Comparison of ENCODE assay signal across 8 cellular contexts in genomic region chr1:21659099-21659923, GRCh38. TPM values are rescaled to one million over a fixed set of nuclear protein-coding genes. Genes with fewer than 3 reads are reported as not detected.
DNase-seq lines count a peak whose midpoint lies in the region; ATAC-seq and TF ChIP-seq lines count a peak whose summit lies in the region.

No MANE protein-coding gene starts in this region.

- TF ChIP-seq CTCF in Peyer's patch (IDR thresholded peaks at IDR 0.05) (peak; percentile 56 to 98 (median 94)), fibroblast of pulmonary artery (IDR thresholded peaks at IDR 0.05; ENCODE audit: low read length, missing control alignments) (peak; percentile 68), neural progenitor cell (IDR thresholded peaks at IDR 0.05) (peak; percentile 89)

- H3K9me3 ChIP-seq in Peyer's patch = no peaks in the 10 kb centered on the region
- no peaks in the 10 kb centered on the region for H3K9me3 ChIP-seq in neural progenitor cell (ENCODE audit: low read depth)

- no peaks in the 10 kb centered on the region for H3K36me3 Mint-ChIP-seq in activated T-helper 1 cell treated with anti-CD3 and anti-CD28 coated beads, Interleukin-12 subunit alpha, Interleukin-12 subunit beta, Interleukin-2, Interleukin-4 antibody, amounts not matched to agents 30 ng/mL and 10 ng/mL and 1 ng/mL, durations not matched to agents 14 hours and 24 hours and 36 hours (ENCODE audit: low read depth)
- H3K36me3 Mint-ChIP-seq in neural progenitor cell = no peaks in the 10 kb centered on the region

- H3K4me1 Mint-ChIP-seq in activated T-helper 1 cell treated with anti-CD3 and anti-CD28 coated beads, Interleukin-12 subunit alpha, Interleukin-12 subunit beta, Interleukin-2, Interleukin-4 antibody, amounts not matched to agents 30 ng/mL and 10 ng/mL and 1 ng/mL, durations not matched to agents 14 hours and 24 hours and 36 hours (ENCODE audit: low read depth) = no peaks in the 10 kb centered on the region
- H3K4me1 Mint-ChIP-seq in neural progenitor cell = peaks cover 4% of the 10 kb centered on the region
- peaks cover 19% of the 10 kb centered on the region for H3K4me1 Mint-ChIP-seq in stimulated activated naive CD8-positive, alpha-beta T cell treated with anti-CD3 and anti-CD28 coated beads, Interleukin-15, amount 100 ng/mL, for 72 hours

- TF ChIP-seq POLR2A in Peyer's patch (IDR thresholded peaks at IDR 0.05) = no peak

- no peaks in the 10 kb centered on the region for H3K79me2 ChIP-seq in neural progenitor cell (ENCODE audit: low read depth)

- H3K27me3 Mint-ChIP-seq in activated T-helper 1 cell treated with anti-CD3 and anti-CD28 coated beads, Interleukin-12 subunit alpha, Interleukin-12 subunit beta, Interleukin-2, Interleukin-4 antibody, amounts not matched to agents 30 ng/mL and 10 ng/mL and 1 ng/mL, durations not matched to agents 14 hours and 24 hours and 36 hours (ENCODE audit: insufficient read depth) = peaks cover 34% of the 10 kb centered on the region
- peaks cover 26% of the 10 kb centered on the region for H3K27me3 Mint-ChIP-seq in neural progenitor cell (ENCODE audit: insufficient read depth, low read depth)
- peaks cover 45% of the 10 kb centered on the region for H3K27me3 Mint-ChIP-seq in stimulated activated naive CD8-positive, alpha-beta T cell treated with anti-CD3 and anti-CD28 coated beads, Interleukin-15, amount 100 ng/mL, for 72 hours

- H3K27ac ChIP-seq in Peyer's patch = no peak overlapping the region
- H3K27ac ChIP-seq in neural progenitor cell = no peak overlapping the region

- peaks cover 7% of the 10 kb centered on the region for H3F3A ChIP-seq in neural progenitor cell (ENCODE audit: low read depth)

- in situ Hi-C loops in KBM-7 (cut with MboI; ENCODE audit: low pct_unique_long_range_greater_than_20kb, low sequenced_read_pairs) = no loop called here

- peak overlapping the region; percentile 95 for H3K4me2 ChIP-seq in neural progenitor cell

- H3K4me3 ChIP-seq in Peyer's patch = peak overlapping the region in 1 of 4 donors; percentile 24
- H3K4me3 ChIP-seq in fibroblast of pulmonary artery (replicated peaks; ENCODE audit: low read depth, low read length) = no peak overlapping the region
- H3K4me3 ChIP-seq in neural progenitor cell = peak overlapping the region; percentile 53

- H3K9me3 Mint-ChIP-seq in activated T-helper 1 cell treated with anti-CD3 and anti-CD28 coated beads, Interleukin-12 subunit alpha, Interleukin-12 subunit beta, Interleukin-2, Interleukin-4 antibody, amounts not matched to agents 30 ng/mL and 10 ng/mL and 1 ng/mL, durations not matched to agents 14 hours and 24 hours and 36 hours = no peaks in the 10 kb centered on the region
- no peaks in the 10 kb centered on the region for H3K9me3 Mint-ChIP-seq in neural progenitor cell
- no peaks in the 10 kb centered on the region for H3K9me3 Mint-ChIP-seq in stimulated activated naive CD8-positive, alpha-beta T cell treated with anti-CD3 and anti-CD28 coated beads, Interleukin-15, amount 100 ng/mL, for 72 hours

- no peaks in the 10 kb centered on the region for H3K27me3 ChIP-seq in Peyer's patch
- H3K27me3 ChIP-seq in neural progenitor cell = peaks cover 30% of the 10 kb centered on the region

- no peaks in the 10 kb centered on the region for H3K36me3 ChIP-seq in Peyer's patch
- H3K36me3 ChIP-seq in neural progenitor cell = no peaks in the 10 kb centered on the region

- H2AFZ ChIP-seq in neural progenitor cell (replicated peaks) = no peak overlapping the region

- H3K27ac Mint-ChIP-seq in activated T-helper 1 cell treated with anti-CD3 and anti-CD28 coated beads, Interleukin-12 subunit alpha, Interleukin-12 subunit beta, Interleukin-2, Interleukin-4 antibody, amounts not matched to agents 30 ng/mL and 10 ng/mL and 1 ng/mL, durations not matched to agents 14 hours and 24 hours and 36 hours = no peak overlapping the region
- no peak overlapping the region for H3K27ac Mint-ChIP-seq in neural progenitor cell
- H3K27ac Mint-ChIP-seq in stimulated activated naive CD8-positive, alpha-beta T cell treated with anti-CD3 and anti-CD28 coated beads, Interleukin-15, amount 100 ng/mL, for 72 hours = peak overlapping the region in 1 of 2 donors; percentile 48

- intact Hi-C loops in activated T-helper 1 cell treated with anti-CD3 and anti-CD28 coated beads, Interleukin-12 subunit alpha, Interleukin-12 subunit beta, Interleukin-2, Interleukin-4 antibody, amounts not matched to agents 30 ng/mL and 10 ng/mL and 1 ng/mL, durations not matched to agents 14 hours and 24 hours and 36 hours (cut with micrococcal nuclease) = loop anchor here (1.0 to 10.0 kb wide), 6 partner anchors 11 to 425 kb away; partner anchors contain the start of gene ALPL

- peaks cover 0 to 4% (median 2%) of the 10 kb centered on the region in 4 donors for H3K4me1 ChIP-seq in Peyer's patch
- no peaks in the 10 kb centered on the region for H3K4me1 ChIP-seq in neural progenitor cell

- peak; percentile 88 for ATAC-seq in stimulated activated naive CD8-positive, alpha-beta T cell treated with anti-CD3 and anti-CD28 coated beads, Interleukin-15, amount 100 ng/mL, for 72 hours
- no peak for ATAC-seq in HG03457 (IDR thresholded peaks at IDR 0.05; ENCODE audit: unreplicated experiment)

- peaks cover 18% of the 10 kb centered on the region for H4K20me1 ChIP-seq in neural progenitor cell (ENCODE audit: low read depth)

- peak overlapping the region; percentile 30 for H3K4me3 Mint-ChIP-seq in activated T-helper 1 cell treated with anti-CD3 and anti-CD28 coated beads, Interleukin-12 subunit alpha, Interleukin-12 subunit beta, Interleukin-2, Interleukin-4 antibody, amounts not matched to agents 30 ng/mL and 10 ng/mL and 1 ng/mL, durations not matched to agents 14 hours and 24 hours and 36 hours
- H3K4me3 Mint-ChIP-seq in neural progenitor cell = peak overlapping the region; percentile 72
- H3K4me3 Mint-ChIP-seq in stimulated activated naive CD8-positive, alpha-beta T cell treated with anti-CD3 and anti-CD28 coated beads, Interleukin-15, amount 100 ng/mL, for 72 hours = peak overlapping the region; percentile 51 to 74

- H3K9ac ChIP-seq in neural progenitor cell = no peak overlapping the region

- DNase-seq in DMS53 treated with DMSO at 0.1 percent for 48 hours (lab: John Stamatoyannopoulos, UW; ENCODE audit: unreplicated experiment) (peak; percentile 61), KBM-7 (peak; percentile 92), Peyer's patch (peak; percentile 61 to 89 (median 85)), fibroblast of pulmonary artery (ENCODE audit: low read depth) (peak; percentile 56), neural progenitor cell (ENCODE audit: low spot score) (peak; percentile 91)
- DNase-seq in activated T-helper 1 cell treated with anti-CD3 and anti-CD28 coated beads, Interleukin-12 subunit alpha, Interleukin-12 subunit beta, Interleukin-2, Interleukin-4 antibody, amounts not matched to agents 30 ng/mL and 10 ng/mL and 1 ng/mL, durations not matched to agents 14 hours and 24 hours and 36 hours (ENCODE audit: low spot score) = peak; percentile 73
- peak; percentile 78 to 86 for DNase-seq in stimulated activated naive CD8-positive, alpha-beta T cell treated with anti-CD3 and anti-CD28 coated beads, Interleukin-15, amount 100 ng/mL, for 72 hours

RNA-seq across cellular contexts. Expression of gene RAP1GAP, which starts 9.8 kb away (rescaled TPM):
- total RNA-seq in Peyer's patch (10 to 100 TPM; 32.2 to 65.3 (median 57.0) TPM), neural progenitor cell (ENCODE audit: low replicate concordance) (2.6 and 3.9 TPM in 2 replicates)
- 0.23 and 0.81 TPM in 2 replicates for total RNA-seq in activated T-helper 1 cell treated with anti-CD3 and anti-CD28 coated beads, Interleukin-12 subunit alpha, Interleukin-12 subunit beta, Interleukin-2, Interleukin-4 antibody, amounts not matched to agents 30 ng/mL and 10 ng/mL and 1 ng/mL, durations not matched to agents 14 hours and 24 hours and 36 hours
